In genomic region chr18:22726469-22726868, GRCh38 we compare ENCODE assay signal across 34 cellular contexts.
"Had no signal": no experiment of that assay in that cellular context is flagged by ENCODE, and none has a peak within 500 bp of the region (broad histone marks: within the 10 kb centered on the region; RNA-seq: fewer than 3 reads in every experiment).

No MANE protein-coding gene starts in this region.

- H3K4me3 Mint-ChIP-seq: activated CD8-positive, alpha-beta T cell treated with anti-CD3 and anti-CD28 coated beads for 36 hours; activated naive CD8-positive, alpha-beta T cell treated with anti-CD3 and anti-CD28 coated beads for 36 hours; activated T-cell treated with anti-CD3 and anti-CD28 coated beads, Interleukin-2, amount 50 U/mL, for 72 hours; activated T-helper 17 cell treated with anti-CD3 and anti-CD28 coated beads, Interleukin-2, amount 50 U/mL, for 72 hours; T-helper 1 cell treated with Interleukin-12 subunit alpha and Interleukin-12 subunit beta and Interleukin-4 antibody, amounts not matched to agents 30 μg/mL and 1 μg/mL, for 36 hours; T-helper 2 cell treated with Interferon-gamma antibody and Interleukin-4, amounts not matched to agents 5 μg/mL and 100 μg/mL, for 36 hours; WTC11 had no signal

- H3K4me2 ChIP-seq: SK-N-SH had no signal

- H3K27me3 ChIP-seq: brain microvascular endothelial cell, Peyer's patch, SJSA1 had no signal

- H3K4me1 Mint-ChIP-seq: activated naive CD8-positive, alpha-beta T cell treated with anti-CD3 and anti-CD28 coated beads for 36 hours; activated T-helper 17 cell treated with anti-CD3 and anti-CD28 coated beads, Interleukin-2, amount 50 U/mL, for 72 hours; WTC11 had no signal

- H3K27ac Mint-ChIP-seq: activated CD8-positive, alpha-beta T cell treated with anti-CD3 and anti-CD28 coated beads for 36 hours; activated naive CD8-positive, alpha-beta T cell treated with anti-CD3 and anti-CD28 coated beads for 36 hours; activated T-cell treated with anti-CD3 and anti-CD28 coated beads, Interleukin-2, amount 50 U/mL, for 72 hours; activated T-helper 17 cell treated with anti-CD3 and anti-CD28 coated beads, Interleukin-2, amount 50 U/mL, for 72 hours; T-helper 1 cell treated with Interleukin-12 subunit alpha and Interleukin-12 subunit beta and Interleukin-4 antibody, amounts not matched to agents 30 μg/mL and 1 μg/mL, for 36 hours; T-helper 2 cell treated with Interferon-gamma antibody and Interleukin-4, amounts not matched to agents 5 μg/mL and 100 μg/mL, for 36 hours; WTC11 had no signal

- DNase-seq: activated CD4-positive, alpha-beta T cell treated with anti-CD3 and anti-CD28 coated beads for 48 hours; activated CD4-positive, alpha-beta T cell treated with anti-CD3 and anti-CD28 coated beads, Interleukin-2, amount 50 U/mL, for 4 hours; activated CD8-positive, alpha-beta T cell treated with anti-CD3 and anti-CD28 coated beads for 36 hours; activated effector memory CD4-positive, alpha-beta T cell treated with anti-CD3 and anti-CD28 coated beads, Interleukin-2, amount 50 U/mL, for 16 hours; activated naive CD4-positive, alpha-beta T cell; activated naive CD4-positive, alpha-beta T cell treated with anti-CD3 and anti-CD28 coated beads, Interleukin-2, amount 50 U/mL, for 16 hours; activated naive CD8-positive, alpha-beta T cell treated with anti-CD3 and anti-CD28 coated beads for 36 hours; activated T-cell treated with anti-CD3 and anti-CD28 coated beads, Interleukin-2, amount 50 U/mL, for 1 hour; activated T-cell treated with anti-CD3 and anti-CD28 coated beads, Interleukin-2, amount 50 U/mL, for 72 hours; amniotic stem cell; aorta; brain microvascular endothelial cell; central memory CD4-positive, alpha-beta T cell; NCI-H1105; NCI-H1417 treated with DMSO at 0.1 percent for 48 hours; NCI-H187 treated with DMSO at 0.1 percent for 48 hours; NCI-H2081; NCI-H2171 treated with DMSO at 0.1 percent for 48 hours; NCI-H226; NCI-H446 treated with DMSO at 0.1 percent for 48 hours; NCI-H524; NCI-H69; NK-92 treated with Interleukin-12 subunit alpha and Interleukin-12 subunit beta, amount 100 ng/mL, for 24 hours; PC-3; Peyer's patch; RPMI8226; SHP77 treated with DMSO at 0.1 percent for 48 hours; SK-N-SH had no signal

- ATAC-seq: activated CD4-positive, CD25-positive, alpha-beta regulatory T cell treated with anti-CD3 and anti-CD28 coated beads, Interleukin-2, amount 50 U/mL, for 24 hours; activated CD8-positive, alpha-beta T cell treated with anti-CD3 and anti-CD28 coated beads for 36 hours; activated T-cell treated with anti-CD3 and anti-CD28 coated beads, Interleukin-2, amount 50 U/mL, for 72 hours; activated T-helper 17 cell treated with anti-CD3 and anti-CD28 coated beads, Interleukin-2, amount 50 U/mL, for 72 hours; PC-3; WTC11 had no signal

- H3K9me3 ChIP-seq: Peyer's patch, SJSA1, SK-N-SH had no signal

- H3K36me3 ChIP-seq: brain microvascular endothelial cell, Peyer's patch, SJSA1 had no signal

- H3K4me3 ChIP-seq: Peyer's patch, SJSA1 had no signal

- H3K36me3 Mint-ChIP-seq: activated naive CD8-positive, alpha-beta T cell treated with anti-CD3 and anti-CD28 coated beads for 36 hours; WTC11 had no signal

- H3K4me1 ChIP-seq: Peyer's patch, SJSA1 had no signal

- H3K9me3 Mint-ChIP-seq: activated CD8-positive, alpha-beta T cell treated with anti-CD3 and anti-CD28 coated beads for 36 hours; activated naive CD8-positive, alpha-beta T cell treated with anti-CD3 and anti-CD28 coated beads for 36 hours; activated T-cell treated with anti-CD3 and anti-CD28 coated beads, Interleukin-2, amount 50 U/mL, for 72 hours; activated T-helper 17 cell treated with anti-CD3 and anti-CD28 coated beads, Interleukin-2, amount 50 U/mL, for 72 hours; T-helper 1 cell treated with Interleukin-12 subunit alpha and Interleukin-12 subunit beta and Interleukin-4 antibody, amounts not matched to agents 30 μg/mL and 1 μg/mL, for 36 hours; T-helper 2 cell treated with Interferon-gamma antibody and Interleukin-4, amounts not matched to agents 5 μg/mL and 100 μg/mL, for 36 hours had no signal

- H3K27ac ChIP-seq: brain microvascular endothelial cell, Peyer's patch, SJSA1 had no signal

- H3K9ac ChIP-seq: SK-N-SH had no signal
